7 cellular contexts compared by ENCODE assay signal in the genomic region with DNA sequence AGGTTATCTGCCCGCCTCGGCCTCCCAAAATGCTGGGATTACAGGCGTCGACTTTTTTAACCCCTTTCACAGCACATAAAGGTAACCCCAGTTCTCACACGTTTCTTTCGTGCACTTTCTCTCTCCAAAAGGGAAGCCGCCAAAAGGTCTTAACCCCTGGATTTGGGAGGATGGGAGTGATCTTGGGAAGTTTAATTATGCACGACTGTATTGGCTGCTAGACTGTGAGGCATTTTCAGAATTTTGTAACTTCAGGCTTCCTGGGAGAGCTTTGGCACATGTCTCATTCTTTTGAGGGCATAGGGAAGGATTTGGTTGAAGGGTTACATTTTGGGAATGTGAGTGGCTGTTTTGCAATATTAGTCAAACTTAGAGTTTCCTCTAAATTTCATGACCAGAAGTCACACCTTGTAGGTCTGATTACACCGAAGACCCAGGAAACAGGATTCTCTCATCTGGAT. TPM values are rescaled to one million over a fixed set of nuclear protein-coding genes. Genes with fewer than 3 reads are reported as not detected.
A peak's percentile ranks its signal among the peaks of the same experiment; 100 is the strongest.
DNase-seq lines count a peak whose midpoint lies in the region; ATAC-seq and TF ChIP-seq lines count a peak whose summit lies in the region.

No MANE protein-coding gene starts in this region.

- WGBS in gastroesophageal sphincter (ENCODE audit: low coverage in 1 of 2), 2 donors, result 16 to 100% methylated on average over 1 to 9 of the region's 9 CpGs
- 15 to 21% methylated on average over 9 of the region's 9 CpGs for WGBS in aorta, 2 donors

- no peak for TF ChIP-seq POLR2A in HCT116 (IDR thresholded peaks at IDR 0.05; ENCODE audit: borderline replicate concordance, extremely low read depth, insufficient read depth, insufficient read length)
- no peak for TF ChIP-seq POLR2A in gastroesophageal sphincter (IDR thresholded peaks at IDR 0.05)

- no peak for TF ChIP-seq RAD21 in HCT116 (IDR thresholded peaks at IDR 0.05; ENCODE audit: low read depth)

- H3K4me3 ChIP-seq in HCT116 (replicated peaks in 1 of 2; ENCODE audit: low read depth in 1 of 2, low read length in 2 of 2) (peak overlapping the region; percentile 75 to 86), gastroesophageal sphincter (peak overlapping the region; percentile 56 to 94), skeletal muscle cell (ENCODE audit: low read depth, low read length) (peak overlapping the region; percentile 93), aorta (ENCODE audit: low read length in 2 of 2) (peak overlapping the region in 1 of 2 donors; percentile 33)

- no peaks in the 10 kb centered on the region for H4K20me1 ChIP-seq in HCT116 (ENCODE audit: insufficient read depth)

- RAD21 ChIA-PET in HCT116 (lab: Charles Lee; ENCODE audit: low non-redundant PET in 1 of 2, low total read pairs in 2 of 2, uncharacterized antibody in 2 of 2, unreplicated experiment in 2 of 2), result interaction anchor here (0.7 to 0.9 kb wide), 3 partner anchors 18 to 170 kb away, joined by 4 to 6 read pairs (median 6); no protein-coding TSS in a partner anchor

- H3K27ac ChIP-seq in HCT116 (ENCODE audit: low read depth, low read length) (peak overlapping the region; percentile 84), gastroesophageal sphincter (peak overlapping the region; percentile 92 to 97 (median 94)), aorta (ENCODE audit: low read depth in 1 of 2, low read length in 2 of 2) (peak overlapping the region in 1 of 2 donors; percentile 34)

- intact Hi-C loops in HCT116 (cut with micrococcal nuclease) (loop anchor here (5.0 kb wide), 2 partner anchors 382 to 402 kb away; no protein-coding TSS in a partner anchor), aorta (cut with DNase I) (loop anchor here (2.0 to 5.0 kb wide), 3 partner anchors 37 to 274 kb away; partner anchors contain the start of gene ANKRD52 (in 1 of the 2))

- POLR2A ChIA-PET in HCT116 (lab: Charles Lee), result interaction anchor here (0.7 to 2.7 kb wide), 6 partner anchors 9 to 1863 kb away, joined by 3 to 15 read pairs (median 4); partner anchors contain the start of genes RNF41 and ZC3H10

- peak overlapping the region; percentile 84 for H3K4me2 ChIP-seq in HCT116 (ENCODE audit: low read length)

- ATAC-seq in HCT116 (no peak), gastroesophageal sphincter (no peak), aorta (ENCODE audit: low FRiP score) (no peak), HG02938 (IDR thresholded peaks at IDR 0.05; ENCODE audit: unreplicated experiment) (no peak)

- DNase-seq in HCT116 (ENCODE audit: low read depth, low spot score), result no peak
- peak; percentile 36 for DNase-seq in SK-N-DZ (ENCODE audit: low spot score)
- DNase-seq in skeletal muscle cell (ENCODE audit: low read depth), result no peak
- no peak for DNase-seq in aorta
- DNase-seq in glomerular visceral epithelial cell (ENCODE audit: extremely low spot score), result no peak

- CTCF ChIA-PET in HCT116 (lab: Charles Lee), result interaction anchor here (0.6 to 3.3 kb wide), 6 partner anchors 16 to 273 kb away, joined by 3 to 24 read pairs (median 10); partner anchors contain the start of genes ANKRD52, ESYT1 and RNF41

- H3K27me3 ChIP-seq in HCT116 (ENCODE audit: insufficient read depth, low read length), result no peaks in the 10 kb centered on the region
- H3K27me3 ChIP-seq in gastroesophageal sphincter, result no peaks in the 10 kb centered on the region
- no peaks in the 10 kb centered on the region for H3K27me3 ChIP-seq in aorta (ENCODE audit: control insufficient read depth in 1 of 2, insufficient read depth in 2 of 2, low read length in 1 of 2)

- H3K36me3 ChIP-seq in HCT116 (ENCODE audit: control insufficient read depth in 1 of 2, insufficient read depth in 2 of 2, low read length in 2 of 2) (peaks cover 4 to 10% of the 10 kb centered on the region in 2 experiments; a peak in 3 of 4 replicates), gastroesophageal sphincter (peaks cover 0 to 14% of the 10 kb centered on the region in 2 donors), aorta (ENCODE audit: control insufficient read depth in 1 of 2, insufficient read depth in 2 of 2, low read length in 1 of 2) (peaks cover 0 to 1% of the 10 kb centered on the region in 2 donors)

- H3K9me3 ChIP-seq in HCT116 (ENCODE audit: control insufficient read depth in 1 of 2, insufficient read depth in 1 of 2, low read depth in 1 of 2, low read length in 2 of 2) (no peaks in the 10 kb centered on the region), gastroesophageal sphincter (no peaks in the 10 kb centered on the region), aorta (ENCODE audit: control insufficient read depth, low read length) (no peaks in the 10 kb centered on the region)

- peaks cover 31% of the 10 kb centered on the region for H3K79me2 ChIP-seq in HCT116 (ENCODE audit: insufficient read depth, low read length)

- no peak for TF ChIP-seq CTCF in HCT116 (IDR thresholded peaks at IDR 0.05 in 2 of 3, conservative IDR thresholded peaks at IDR 0.05 in 1 of 3; ENCODE audit: borderline replicate concordance in 1 of 3, insufficient read depth in 1 of 3, low read depth in 2 of 3, low read length in 2 of 3)
- TF ChIP-seq CTCF in gastroesophageal sphincter (IDR thresholded peaks at IDR 0.05), result no peak

- no TSS peak for BruUV-seq in HCT116 (replicated peaks; lab: Mats Ljungman, UMichigan)

- peak overlapping the region; percentile 86 for H2AFZ ChIP-seq in HCT116 (ENCODE audit: low read depth, low read length, poor library complexity, severe bottlenecking)

- no peak for TF ChIP-seq EP300 in gastroesophageal sphincter (IDR thresholded peaks at IDR 0.05)

- peak overlapping the region; percentile 70 for H3K9ac ChIP-seq in HCT116 (ENCODE audit: low read length)

- H3K4me1 ChIP-seq in HCT116 (ENCODE audit: control insufficient read depth in 1 of 2, insufficient read depth in 2 of 2, low read length in 2 of 2), result peaks cover 17 to 27% of the 10 kb centered on the region in 2 experiments
- H3K4me1 ChIP-seq in gastroesophageal sphincter, result peaks cover 0 to 34% (median 18%) of the 10 kb centered on the region in 3 donors
- H3K4me1 ChIP-seq in aorta (ENCODE audit: control insufficient read depth in 1 of 2, insufficient read depth in 2 of 2, low read length in 2 of 2), result no peaks in the 10 kb centered on the region

- no peaks in the 10 kb centered on the region for H3K9me2 ChIP-seq in HCT116 (ENCODE audit: insufficient read depth)

TF ChIP-seq in HCT116, 20 proteins besides CTCF, POLR2A, EP300 and RAD21 (continues in another document):
- TF ChIP-seq MAX (IDR thresholded peaks at IDR 0.05), result peak; percentile 69

RNA-seq across cellular contexts. Expression of gene SMARCC2, which starts 1.4 kb away (rescaled TPM):
- total RNA-seq in HCT116 (2021; ENCODE audit: unreplicated experiment), result 99.7 TPM
- 46.0 and 55.3 TPM in 2 replicates for polyA plus RNA-seq in HCT116 (2012)
- 37.5 and 42.6 TPM in 2 replicates for polyA plus RNA-seq in SK-N-DZ (2014; cell fraction: cytosol; rRNA removed)
- polyA plus RNA-seq in SK-N-DZ (2014; cell fraction: nucleus; rRNA removed), result 113 and 170 TPM in 2 replicates
- 100 to 1,000 TPM in 1 of 4 donors, 10 to 100 TPM in 3; 76.5 to 109 (median 85.1) TPM for total RNA-seq in gastroesophageal sphincter
- 100 to 1,000 TPM; 118 to 140 TPM for total RNA-seq in aorta
- 10 to 100 TPM; 45.0 to 56.2 TPM for polyA plus RNA-seq in aorta

RNA-seq across cellular contexts. Expression of gene RNF41, which starts 31.0 kb away (rescaled TPM):
- 40.6 TPM for total RNA-seq in HCT116 (2021; ENCODE audit: unreplicated experiment)
- polyA plus RNA-seq in HCT116 (2012), result 41.7 and 52.7 TPM in 2 replicates
- 45.4 and 48.1 TPM in 2 replicates for polyA plus RNA-seq in SK-N-DZ (2014; cell fraction: cytosol; rRNA removed)
- polyA plus RNA-seq in SK-N-DZ (2014; cell fraction: nucleus; rRNA removed), result 25.7 and 25.9 TPM in 2 replicates
- 100 to 1,000 TPM in 2 of 4 donors, 10 to 100 TPM in 2; 63.7 to 119 (median 102) TPM for total RNA-seq in gastroesophageal sphincter
- 10 to 100 TPM; 50.9 to 61.4 TPM for total RNA-seq in aorta
- 10 to 100 TPM; 32.9 to 39.3 TPM for polyA plus RNA-seq in aorta

RNA-seq across cellular contexts. Expression of gene MYL6, which starts 32.6 kb away (rescaled TPM):
- total RNA-seq in HCT116 (2021; ENCODE audit: unreplicated experiment), result 554 TPM
- 910 and 946 TPM in 2 replicates for polyA plus RNA-seq in HCT116 (2012)
- 987 and 1,003 TPM in 2 replicates for polyA plus RNA-seq in SK-N-DZ (2014; cell fraction: cytosol; rRNA removed)
- polyA plus RNA-seq in SK-N-DZ (2014; cell fraction: nucleus; rRNA removed), result 395 and 729 TPM in 2 replicates
- 1,000 to 10,000 TPM; 5,300 to 6,545 (median 5,874) TPM for total RNA-seq in gastroesophageal sphincter
- total RNA-seq in aorta, result 1,000 to 10,000 TPM; 1,811 to 3,292 TPM
- 1,000 to 10,000 TPM; 5,914 to 7,311 TPM for polyA plus RNA-seq in aorta

RNA-seq across cellular contexts. Expression of gene NABP2, which starts 33.4 kb away (rescaled TPM):
- total RNA-seq in HCT116 (2021; ENCODE audit: unreplicated experiment) (52.9 TPM), gastroesophageal sphincter (10 to 100 TPM; 23.7 to 34.7 (median 28.8) TPM), aorta (10 to 100 TPM; 18.6 to 19.7 TPM)
- polyA plus RNA-seq in HCT116 (2012), result 44.3 and 52.3 TPM in 2 replicates
- polyA plus RNA-seq in SK-N-DZ (2014; cell fraction: cytosol; rRNA removed), result 143 and 150 TPM in 2 replicates
- 36.9 and 39.5 TPM in 2 replicates for polyA plus RNA-seq in SK-N-DZ (2014; cell fraction: nucleus; rRNA removed)
- 10 to 100 TPM; 25.7 to 28.6 TPM for polyA plus RNA-seq in aorta

RNA-seq across cellular contexts. Expression of gene MYL6B, which starts 38.3 kb away (rescaled TPM):
- total RNA-seq in HCT116 (2021; ENCODE audit: unreplicated experiment) (94.3 TPM), gastroesophageal sphincter (10 to 100 TPM; 14.3 to 57.9 (median 28.0) TPM), aorta (10 to 100 TPM; 30.2 to 34.2 TPM)
- polyA plus RNA-seq in HCT116 (2012), result 92.6 and 103 TPM in 2 replicates
- 234 and 235 TPM in 2 replicates for polyA plus RNA-seq in SK-N-DZ (2014; cell fraction: cytosol; rRNA removed)
- polyA plus RNA-seq in SK-N-DZ (2014; cell fraction: nucleus; rRNA removed), result 153 and 192 TPM in 2 replicates
- 100 to 1,000 TPM in 1 of 2 donors, 10 to 100 TPM in 1; 66.6 to 101 TPM for polyA plus RNA-seq in aorta
